ENCODE assay signal across 11 cellular contexts in the genomic region with DNA sequence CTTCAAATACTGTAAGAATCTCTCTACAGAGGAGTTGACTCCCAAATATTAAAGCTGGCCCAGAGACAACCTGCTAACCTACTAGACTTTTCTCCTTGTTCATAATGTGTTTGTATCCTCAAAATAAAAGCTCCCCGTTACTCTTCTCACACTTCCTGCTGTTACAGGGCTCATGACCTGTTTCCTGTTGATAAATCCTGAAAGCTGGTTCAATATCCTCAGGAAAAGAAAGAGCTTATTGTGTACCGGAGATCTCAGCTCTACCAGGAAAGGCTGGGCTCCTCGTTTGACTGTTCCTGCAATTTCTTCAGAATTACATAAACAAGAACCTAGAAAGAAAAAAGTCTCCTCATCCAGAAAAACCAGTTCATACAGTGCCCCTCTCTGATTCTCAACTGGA. TPM values are rescaled to one million over a fixed set of nuclear protein-coding genes. Genes with fewer than 3 reads are reported as not detected.
A peak's percentile ranks its signal among the peaks of the same experiment; 100 is the strongest.
DNase-seq lines count a peak whose midpoint lies in the region; ATAC-seq and TF ChIP-seq lines count a peak whose summit lies in the region.
"Had no signal": no experiment of that assay in that cellular context is flagged by ENCODE, and none has a peak within 500 bp of the region (broad histone marks: within the 10 kb centered on the region; RNA-seq: fewer than 3 reads in every experiment).

No MANE protein-coding gene starts in this region.

- no peaks in the 10 kb centered on the region for H3F3A ChIP-seq in GM23338 (replicated peaks; ENCODE audit: low read depth)

- 48% methylated on average over 3 of the region's 3 CpGs for WGBS in liver

- H3K4me3 ChIP-seq in GM23338 (no peak overlapping the region), liver (ENCODE audit: low read depth in 1 of 3, low read length in 3 of 3) (no peak overlapping the region), skin epidermis (no peak overlapping the region), WERI-Rb-1 (ENCODE audit: low read depth, low read length) (no peak overlapping the region)

- H3K9me3 Mint-ChIP-seq in GM23338: no peaks in the 10 kb centered on the region
- H3K9me3 Mint-ChIP-seq: activated B cell treated with CpG ODN at 0.5 μM for 24 hours had no signal

- H3K4me1 ChIP-seq in GM23338 (ENCODE audit: insufficient read depth) (0 out of 2 replicates have a peak, but pooled peaks cover 8% of the 10 kb centered on the region), liver (ENCODE audit: control insufficient read depth in 4 of 4, insufficient read depth in 4 of 4, low read length in 3 of 4) (no peaks in the 10 kb centered on the region)
- H3K4me1 ChIP-seq: BE2C had no signal

- H3K4me3 Mint-ChIP-seq in GM23338: no peak overlapping the region
- H3K4me3 Mint-ChIP-seq: activated B cell treated with CpG ODN at 0.5 μM for 24 hours had no signal

- no peaks in the 10 kb centered on the region for H3K9me2 ChIP-seq in GM23338 (ENCODE audit: insufficient read depth)

- H3K36me3 ChIP-seq in GM23338 (ENCODE audit: insufficient read depth): no peaks in the 10 kb centered on the region
- H3K36me3 ChIP-seq in liver (ENCODE audit: control insufficient read depth in 4 of 4, insufficient read depth in 3 of 4, low read depth in 1 of 4, low read length in 3 of 4): no peaks in the 10 kb centered on the region
- H3K36me3 ChIP-seq in WERI-Rb-1: no peaks in the 10 kb centered on the region
- H3K36me3 ChIP-seq: BE2C had no signal

- peaks cover 2% of the 10 kb centered on the region for H3K27me3 Mint-ChIP-seq in GM23338 (ENCODE audit: insufficient read depth, low read depth, poor library complexity)

- H3K27ac Mint-ChIP-seq in GM23338: no peak overlapping the region
- H3K27ac Mint-ChIP-seq: activated B cell treated with CpG ODN at 0.5 μM for 24 hours had no signal

- no peak for DNase-seq in GM23338 (ENCODE audit: low spot score)
- DNase-seq in dermis microvascular lymphatic vessel endothelial cell (ENCODE audit: low read depth in 2 of 2): peak; percentile 78 to 96
- no peak for DNase-seq in stimulated activated CD8-positive, alpha-beta memory T cell treated with anti-CD3 and anti-CD28 coated beads, Interleukin-4, amount 100 ng/mL, for 48 hours
- no peak for DNase-seq in G401 (ENCODE audit: low spot score)
- no peak for DNase-seq in WERI-Rb-1
- DNase-seq in activated CD8-positive, alpha-beta memory T cell treated with anti-CD3 and anti-CD28 coated beads for 24 hours: no peak
- DNase-seq: activated B cell treated with CpG ODN at 0.5 μM for 24 hours, BE2C had no signal

- no peaks in the 10 kb centered on the region for H3K27me3 ChIP-seq in GM23338 (ENCODE audit: insufficient read depth)
- no peaks in the 10 kb centered on the region for H3K27me3 ChIP-seq in liver (ENCODE audit: control insufficient read depth in 4 of 4, insufficient read depth in 4 of 4, low read length in 3 of 4)
- no peaks in the 10 kb centered on the region for H3K27me3 ChIP-seq in WERI-Rb-1 (ENCODE audit: insufficient read depth, low read depth, severe bottlenecking)
- H3K27me3 ChIP-seq: BE2C had no signal

- H3K36me3 Mint-ChIP-seq in GM23338 (ENCODE audit: low read depth): no peaks in the 10 kb centered on the region

- H4K20me1 ChIP-seq in GM23338 (replicated peaks; ENCODE audit: insufficient read depth): no peaks in the 10 kb centered on the region

- no peaks in the 10 kb centered on the region for H3K79me2 ChIP-seq in GM23338 (replicated peaks; ENCODE audit: insufficient read depth)

- H3K9me3 ChIP-seq in liver (ENCODE audit: control insufficient read depth in 4 of 4, low read length in 3 of 4) (no peaks in the 10 kb centered on the region), WERI-Rb-1 (ENCODE audit: severe bottlenecking) (no peaks in the 10 kb centered on the region)
- H3K9me3 ChIP-seq: BE2C had no signal

- H2AFZ ChIP-seq in GM23338: peak overlapping the region; percentile 50; the same call in 1 of the 2 replicates

- in situ Hi-C loops in G401 (cut with HindIII; ENCODE audit: low sequenced_read_pairs): no loop called here

- no peak overlapping the region for H3K4me2 ChIP-seq in GM23338

- H3K4me1 Mint-ChIP-seq in GM23338: peaks cover 11% of the 10 kb centered on the region

- TF ChIP-seq RAD21 in liver (IDR thresholded peaks at IDR 0.05): no peak

- H3K27ac ChIP-seq in GM23338 (ENCODE audit: low read depth) (no peak overlapping the region), liver (ENCODE audit: low read depth in 1 of 2, low read length in 2 of 2) (peak overlapping the region; percentile 33 to 75), skin epidermis (peak overlapping the region in 18 of 21 experiments; percentile 3 to 83 (median 40)), WERI-Rb-1 (no peak overlapping the region)

- TF ChIP-seq CTCF in GM23338 (conservative IDR thresholded peaks at IDR 0.05; ENCODE audit: low read depth in 2 of 2): no peak
- no peak for TF ChIP-seq CTCF in liver (IDR thresholded peaks at IDR 0.05; ENCODE audit: low read depth, low read length, missing input control)
- no peak for TF ChIP-seq CTCF in WERI-Rb-1 (IDR thresholded peaks at IDR 0.05; ENCODE audit: low read depth, low read length)

- ATAC-seq in GM23338: no peak

- H3K9ac ChIP-seq in liver (ENCODE audit: low read depth in 1 of 2, low read length in 2 of 2): no peak overlapping the region

TF ChIP-seq in GM23338, 12 proteins besides CTCF, POLR2A, EP300 and RAD21:
- TF ChIP-seq CREB1 (CRISPR knock-in tag; IDR thresholded peaks at IDR 0.05; ENCODE audit: low read depth) (no peak), JUNB (IDR thresholded peaks at IDR 0.05; ENCODE audit: unreplicated experiment) (no peak)

TF ChIP-seq in liver, 16 proteins besides CTCF, POLR2A, EP300 and RAD21:
- TF ChIP-seq TAF1 (conservative IDR thresholded peaks at IDR 0.05): no peak
- no peak for TF ChIP-seq GABPA (IDR thresholded peaks at IDR 0.05 in 1 of 2, conservative IDR thresholded peaks at IDR 0.05 in 1 of 2)
- no peak for TF ChIP-seq YY1 (IDR thresholded peaks at IDR 0.05)
- TF ChIP-seq JUND (IDR thresholded peaks at IDR 0.05): no peak
- peak; percentile 10 for TF ChIP-seq SP1 (IDR thresholded peaks at IDR 0.05)
- TF ChIP-seq, protein P1, sequence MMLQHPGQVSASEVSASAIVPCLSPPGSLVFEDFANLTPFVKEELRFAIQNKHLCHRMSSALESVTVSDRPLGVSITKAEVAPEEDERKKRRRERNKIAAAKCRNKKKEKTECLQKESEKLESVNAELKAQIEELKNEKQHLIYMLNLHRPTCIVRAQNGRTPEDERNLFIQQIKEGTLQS (IDR thresholded peaks at IDR 0.05): no peak
- TF ChIP-seq RXRA (IDR thresholded peaks at IDR 0.05): no peak
- no peak for TF ChIP-seq FOXA1 (IDR thresholded peaks at IDR 0.05)
- TF ChIP-seq NR2F2 (IDR thresholded peaks at IDR 0.05): peak; percentile 76
- TF ChIP-seq, protein P2, sequence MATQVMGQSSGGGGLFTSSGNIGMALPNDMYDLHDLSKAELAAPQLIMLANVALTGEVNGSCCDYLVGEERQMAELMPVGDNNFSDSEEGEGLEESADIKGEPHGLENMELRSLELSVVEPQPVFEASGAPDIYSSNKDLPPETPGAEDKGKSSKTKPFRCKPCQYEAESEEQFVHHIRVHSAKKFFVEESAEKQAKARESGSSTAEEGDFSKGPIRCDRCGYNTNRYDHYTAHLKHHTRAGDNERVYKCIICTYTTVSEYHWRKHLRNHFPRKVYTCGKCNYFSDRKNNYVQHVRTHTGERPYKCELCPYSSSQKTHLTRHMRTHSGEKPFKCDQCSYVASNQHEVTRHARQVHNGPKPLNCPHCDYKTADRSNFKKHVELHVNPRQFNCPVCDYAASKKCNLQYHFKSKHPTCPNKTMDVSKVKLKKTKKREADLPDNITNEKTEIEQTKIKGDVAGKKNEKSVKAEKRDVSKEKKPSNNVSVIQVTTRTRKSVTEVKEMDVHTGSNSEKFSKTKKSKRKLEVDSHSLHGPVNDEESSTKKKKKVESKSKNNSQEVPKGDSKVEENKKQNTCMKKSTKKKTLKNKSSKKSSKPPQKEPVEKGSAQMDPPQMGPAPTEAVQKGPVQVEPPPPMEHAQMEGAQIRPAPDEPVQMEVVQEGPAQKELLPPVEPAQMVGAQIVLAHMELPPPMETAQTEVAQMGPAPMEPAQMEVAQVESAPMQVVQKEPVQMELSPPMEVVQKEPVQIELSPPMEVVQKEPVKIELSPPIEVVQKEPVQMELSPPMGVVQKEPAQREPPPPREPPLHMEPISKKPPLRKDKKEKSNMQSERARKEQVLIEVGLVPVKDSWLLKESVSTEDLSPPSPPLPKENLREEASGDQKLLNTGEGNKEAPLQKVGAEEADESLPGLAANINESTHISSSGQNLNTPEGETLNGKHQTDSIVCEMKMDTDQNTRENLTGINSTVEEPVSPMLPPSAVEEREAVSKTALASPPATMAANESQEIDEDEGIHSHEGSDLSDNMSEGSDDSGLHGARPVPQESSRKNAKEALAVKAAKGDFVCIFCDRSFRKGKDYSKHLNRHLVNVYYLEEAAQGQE (IDR thresholded peaks at IDR 0.05): no peak
- TF ChIP-seq FOXA2 (IDR thresholded peaks at IDR 0.05): no peak

RNA-seq across cellular contexts. Expression of a gene that starts 30.8 kb away (rescaled TPM):
- 1.1 TPM in 1 of 2 replicates, not detected in the other for total RNA-seq in GM23338 (2014; rRNA removed; shearing (Covaris generic))
- polyA plus RNA-seq in GM23338 (2016; fragmentation: Nextera tagmentation; extraction: Ambion mirVana): 0.07 TPM in 1 of 2 replicates, not detected in the other
- total RNA-seq in dermis microvascular lymphatic vessel endothelial cell: 12.1 and 14.9 TPM in 2 replicates
- total RNA-seq in liver: 1 to 10 TPM in 1 of 2 donors, under 1 TPM in 1; 0.09 to 2.1 TPM
- polyA plus RNA-seq in liver: 1 to 10 TPM; 1.1 to 1.2 TPM
- total RNA-seq in G401 (2014; rRNA removed; shearing (Covaris generic)): not detected in 2 replicates
- total RNA-seq: activated B cell treated with CpG ODN at 0.5 μM for 24 hours, astrocyte had no signal

RNA-seq across cellular contexts. Expression of a gene that starts 37.5 kb away (rescaled TPM):
- total RNA-seq in GM23338 (2014; rRNA removed; shearing (Covaris generic)): not detected in 2 replicates
- polyA plus RNA-seq in GM23338 (2016; fragmentation: Nextera tagmentation; extraction: Ambion mirVana): not detected in 2 replicates
- total RNA-seq in dermis microvascular lymphatic vessel endothelial cell: not detected in 2 replicates
- total RNA-seq in liver: under 1 TPM in 1 of 2 donors, not detected in 1; 0.14 TPM
- polyA plus RNA-seq in liver: under 1 TPM in 1 of 2 donors, not detected in 1; 0.03 TPM
- not detected in 2 replicates for total RNA-seq in G401 (2014; rRNA removed; shearing (Covaris generic))
- total RNA-seq: activated B cell treated with CpG ODN at 0.5 μM for 24 hours, astrocyte had no signal

RNA-seq across cellular contexts. Expression of a gene that starts 57.5 kb away (rescaled TPM):
- not detected in 2 replicates for total RNA-seq in GM23338 (2014; rRNA removed; shearing (Covaris generic))
- not detected in 2 replicates for polyA plus RNA-seq in GM23338 (2016; fragmentation: Nextera tagmentation; extraction: Ambion mirVana)
- not detected in 2 replicates for total RNA-seq in dermis microvascular lymphatic vessel endothelial cell
- under 1 TPM; 0.17 to 0.23 TPM for total RNA-seq in liver
- under 1 TPM; 0.16 to 0.24 TPM for polyA plus RNA-seq in liver
- not detected in 2 replicates for total RNA-seq in G401 (2014; rRNA removed; shearing (Covaris generic))
- total RNA-seq: activated B cell treated with CpG ODN at 0.5 μM for 24 hours, astrocyte had no signal

Comparison
In these comparisons a context has a peak if more than half of its experiments do, and no peak if none do; other contexts are left out.
1. DNase-seq: peak in dermis microvascular lymphatic vessel endothelial cell (2 of 2); none in GM23338 (single experiment), stimulated activated CD8-positive, alpha-beta memory T cell treated with anti-CD3 and anti-CD28 coated beads, Interleukin-4, amount 100 ng/mL, for 48 hours (single experiment), G401 (single experiment), WERI-Rb-1 (single experiment) and activated CD8-positive, alpha-beta memory T cell treated with anti-CD3 and anti-CD28 coated beads for 24 hours (single experiment).
2. H3K27ac ChIP-seq: peak in liver (2 of 2) and skin epidermis (18 of 21); none in GM23338 (single experiment) and WERI-Rb-1 (single experiment).